Comparison of ENCODE assay signal across 22 cellular contexts in genomic region chr2:127231130-127231865, GRCh38. TPM values are rescaled to one million over a fixed set of nuclear protein-coding genes. Genes with fewer than 3 reads are reported as not detected.
DNase-seq lines count a peak whose midpoint lies in the region; ATAC-seq, FAIRE-seq and TF ChIP-seq lines count a peak whose summit lies in the region.
"Had no signal": no experiment of that assay in that cellular context is flagged by ENCODE, and none has a peak within 500 bp of the region (broad histone marks: within the 10 kb centered on the region; RNA-seq: fewer than 3 reads in every experiment).

No MANE protein-coding gene starts in this region.

- POLR2A ChIA-PET in HepG2 (lab: Yijun Ruan, JAX): interaction anchor here (0.9 kb wide), 1 partner anchor 224 kb away, joined by 3 read pairs; no protein-coding TSS in a partner anchor
- POLR2A ChIA-PET in naive thymus-derived CD4-positive, alpha-beta T cell (lab: Charles Lee): no interaction called here

- peak; percentile 98 for ATAC-seq in HepG2
- ATAC-seq in naive thymus-derived CD4-positive, alpha-beta T cell: no peak
- ATAC-seq: Panc1 had no signal

- TF ChIP-seq EP300 in HepG2 (IDR thresholded peaks at IDR 0.05; ENCODE audit: low read depth in 2 of 2, low read length in 2 of 2): no peak
- no peak for TF ChIP-seq EP300 in HepG2 (CRISPR knock-in tag; IDR thresholded peaks at IDR 0.05; ENCODE audit: borderline replicate concordance)

- 10% methylated on average over 6 of the region's 6 CpGs for WGBS in HepG2 (ENCODE audit: low lambda C conversion rate)

- H3K4me3 Mint-ChIP-seq in activated T-helper 1 cell treated with anti-CD3 and anti-CD28 coated beads, Interleukin-12 subunit alpha, Interleukin-12 subunit beta, Interleukin-2, Interleukin-4 antibody, amounts not matched to agents 30 ng/mL and 10 ng/mL and 1 ng/mL, durations not matched to agents 14 hours and 24 hours and 36 hours: no peak overlapping the region
- H3K4me3 Mint-ChIP-seq in naive thymus-derived CD4-positive, alpha-beta T cell: no peak overlapping the region
- H3K4me3 Mint-ChIP-seq: CD4-positive, CD25-positive, alpha-beta regulatory T cell; H9 had no signal

- TF ChIP-seq RAD21 in HepG2 (CRISPR knock-in tag; IDR thresholded peaks at IDR 0.05): no peak

- DNase-seq in HuH-7 (ENCODE audit: low spot score): peak; percentile 42
- DNase-seq in fibroblast of mammary gland (ENCODE audit: low read depth): peak; percentile 58
- peak; percentile 70 for DNase-seq in HepG2 (ENCODE audit: low spot score)
- peak; percentile 63 for DNase-seq in stromal cell of bone marrow (ENCODE audit: low read depth)
- no peak for DNase-seq in activated T-helper 1 cell treated with anti-CD3 and anti-CD28 coated beads, Interleukin-12 subunit alpha, Interleukin-12 subunit beta, Interleukin-2, Interleukin-4 antibody, amounts not matched to agents 30 ng/mL and 10 ng/mL and 1 ng/mL, durations not matched to agents 14 hours and 24 hours and 36 hours (ENCODE audit: low spot score)
- no peak for DNase-seq in LoVo (ENCODE audit: low spot score)
- DNase-seq in naive thymus-derived CD4-positive, alpha-beta T cell: no peak
- no peak for DNase-seq in GOT3 (lab: John Stamatoyannopoulos, UW)
- DNase-seq: Caco-2; CD4-positive, CD25-positive, alpha-beta regulatory T cell; DMS153; H9; KBM-7; NCI-H1092 treated with DMSO at 0.1 percent for 48 hours; NCI-H1694; NCI-H2107; NCI-H226; NCI-H524 treated with DMSO at 0.1 percent for 48 hours had no signal

- H3K9me3 Mint-ChIP-seq in activated T-helper 1 cell treated with anti-CD3 and anti-CD28 coated beads, Interleukin-12 subunit alpha, Interleukin-12 subunit beta, Interleukin-2, Interleukin-4 antibody, amounts not matched to agents 30 ng/mL and 10 ng/mL and 1 ng/mL, durations not matched to agents 14 hours and 24 hours and 36 hours: peaks cover 3% of the 10 kb centered on the region
- H3K9me3 Mint-ChIP-seq in naive thymus-derived CD4-positive, alpha-beta T cell: peaks cover 0 to 16% (median 5%) of the 10 kb centered on the region in 11 donors

- H3K36me3 ChIP-seq in HepG2 (replicated peaks in 1 of 2; ENCODE audit: control insufficient read depth in 1 of 2, insufficient read depth in 2 of 2, low read length in 2 of 2): no peaks in the 10 kb centered on the region
- H3K36me3 ChIP-seq in naive thymus-derived CD4-positive, alpha-beta T cell (ENCODE audit: control insufficient read depth in 2 of 3, insufficient read depth in 3 of 3, low read length in 3 of 3): no peaks in the 10 kb centered on the region

- H3K27me3 ChIP-seq in HepG2 (ENCODE audit: control insufficient read depth in 1 of 2, insufficient read depth in 2 of 2, low read length in 2 of 2): peaks cover 0 to 4% of the 10 kb centered on the region in 2 experiments; a peak in 3 of 5 replicates
- H3K27me3 ChIP-seq in naive thymus-derived CD4-positive, alpha-beta T cell (ENCODE audit: control insufficient read depth in 2 of 2, insufficient read depth in 2 of 2, low read length in 2 of 2): no peaks in the 10 kb centered on the region

- no peak overlapping the region for H2AFZ ChIP-seq in HepG2 (ENCODE audit: low read length)

- intact Hi-C loops in HepG2 (cut with micrococcal nuclease; ENCODE audit: unreplicated experiment): loop anchor here (5.0 kb wide), 1 partner anchor 1296 kb away; no protein-coding TSS in a partner anchor
- intact Hi-C loops in activated T-helper 1 cell treated with anti-CD3 and anti-CD28 coated beads, Interleukin-12 subunit alpha, Interleukin-12 subunit beta, Interleukin-2, Interleukin-4 antibody, amounts not matched to agents 30 ng/mL and 10 ng/mL and 1 ng/mL, durations not matched to agents 14 hours and 24 hours and 36 hours (cut with micrococcal nuclease): no loop called here
- intact Hi-C loops in naive thymus-derived CD4-positive, alpha-beta T cell (cut with micrococcal nuclease): no loop called here

- H3K27ac Mint-ChIP-seq in activated T-helper 1 cell treated with anti-CD3 and anti-CD28 coated beads, Interleukin-12 subunit alpha, Interleukin-12 subunit beta, Interleukin-2, Interleukin-4 antibody, amounts not matched to agents 30 ng/mL and 10 ng/mL and 1 ng/mL, durations not matched to agents 14 hours and 24 hours and 36 hours: no peak overlapping the region
- H3K27ac Mint-ChIP-seq in naive thymus-derived CD4-positive, alpha-beta T cell: no peak overlapping the region
- H3K27ac Mint-ChIP-seq: H9 had no signal

- peaks cover 4% of the 10 kb centered on the region for H3K4me1 Mint-ChIP-seq in activated T-helper 1 cell treated with anti-CD3 and anti-CD28 coated beads, Interleukin-12 subunit alpha, Interleukin-12 subunit beta, Interleukin-2, Interleukin-4 antibody, amounts not matched to agents 30 ng/mL and 10 ng/mL and 1 ng/mL, durations not matched to agents 14 hours and 24 hours and 36 hours (ENCODE audit: low read depth)
- no peaks in the 10 kb centered on the region for H3K4me1 Mint-ChIP-seq in naive thymus-derived CD4-positive, alpha-beta T cell
- H3K4me1 Mint-ChIP-seq: CD4-positive, CD25-positive, alpha-beta regulatory T cell had no signal

- peak; percentile 94 for FAIRE-seq in HepG2 (lab: Jason Lieb, UNC)
- FAIRE-seq: HTR-8/SVneo had no signal

- H3K79me2 ChIP-seq in HepG2 (ENCODE audit: insufficient read depth, low read length): no peaks in the 10 kb centered on the region

- H3K4me1 ChIP-seq in HepG2 (ENCODE audit: insufficient read depth, low read length): peaks cover 22% of the 10 kb centered on the region
- no peaks in the 10 kb centered on the region for H3K4me1 ChIP-seq in naive thymus-derived CD4-positive, alpha-beta T cell (ENCODE audit: control insufficient read depth in 2 of 2, insufficient read depth in 2 of 2, low read length in 2 of 2)
- H3K4me1 ChIP-seq: Caco-2 had no signal

- no peak overlapping the region for H3K4me3 ChIP-seq in fibroblast of mammary gland (ENCODE audit: control insufficient read depth, low read depth, low read length)
- no peak overlapping the region for H3K4me3 ChIP-seq in HepG2 (replicated peaks in 1 of 3; ENCODE audit: insufficient read depth in 1 of 3, low read depth in 2 of 3, low read length in 3 of 3)
- H3K4me3 ChIP-seq in naive thymus-derived CD4-positive, alpha-beta T cell (ENCODE audit: low read length): no peak overlapping the region

- H3K36me3 Mint-ChIP-seq in activated T-helper 1 cell treated with anti-CD3 and anti-CD28 coated beads, Interleukin-12 subunit alpha, Interleukin-12 subunit beta, Interleukin-2, Interleukin-4 antibody, amounts not matched to agents 30 ng/mL and 10 ng/mL and 1 ng/mL, durations not matched to agents 14 hours and 24 hours and 36 hours (ENCODE audit: low read depth): no peaks in the 10 kb centered on the region
- peaks cover 0 to 29% (median 8%) of the 10 kb centered on the region in 5 donors for H3K36me3 Mint-ChIP-seq in naive thymus-derived CD4-positive, alpha-beta T cell

- H3K9ac ChIP-seq in HepG2 (ENCODE audit: insufficient read depth, low read depth, low read length): no peak overlapping the region

- no TSS peak for BruUV-seq in HepG2 (replicated peaks; lab: Mats Ljungman, UMichigan)

- no peak overlapping the region for H3K4me2 ChIP-seq in HepG2 (ENCODE audit: low read depth, low read length)

- CTCF ChIA-PET in HepG2 (lab: Yijun Ruan, JAX; ENCODE audit: low intra/inter-chr PET ratio, low total read pairs): no interaction called here
- CTCF ChIA-PET in naive thymus-derived CD4-positive, alpha-beta T cell (lab: Charles Lee): no interaction called here

- no peak for TF ChIP-seq CTCF in fibroblast of mammary gland (conservative IDR thresholded peaks at IDR 0.05; ENCODE audit: control insufficient read depth, insufficient read depth, low read depth, low read length)
- TF ChIP-seq CTCF in HepG2 (CRISPR knock-in tag; IDR thresholded peaks at IDR 0.05): no peak

- TF ChIP-seq POLR2A in HepG2 (IDR thresholded peaks at IDR 0.05; ENCODE audit: insufficient read depth in 1 of 2, low read depth in 2 of 2, low read length in 2 of 2): no peak

- peaks cover 5% of the 10 kb centered on the region; the same call in 1 of the 2 replicates for H3K9me3 ChIP-seq in HepG2 (ENCODE audit: low read length)
- no peaks in the 10 kb centered on the region for H3K9me3 ChIP-seq in naive thymus-derived CD4-positive, alpha-beta T cell (ENCODE audit: control insufficient read depth in 2 of 3, low read length in 3 of 3)
- H3K9me3 ChIP-seq: Caco-2 had no signal

- in situ Hi-C loops in HepG2 (cut with HindIII; ENCODE audit: extremely low pct_ligation_motif_present, low pct_unique_long_range_greater_than_20kb): no loop called here

- no peaks in the 10 kb centered on the region for H4K20me1 ChIP-seq in HepG2 (ENCODE audit: insufficient read depth, low read length)

- peaks cover 4% of the 10 kb centered on the region for H3K27me3 Mint-ChIP-seq in activated T-helper 1 cell treated with anti-CD3 and anti-CD28 coated beads, Interleukin-12 subunit alpha, Interleukin-12 subunit beta, Interleukin-2, Interleukin-4 antibody, amounts not matched to agents 30 ng/mL and 10 ng/mL and 1 ng/mL, durations not matched to agents 14 hours and 24 hours and 36 hours (ENCODE audit: insufficient read depth)
- peaks cover 4 to 18% (median 14%) of the 10 kb centered on the region in 5 donors for H3K27me3 Mint-ChIP-seq in naive thymus-derived CD4-positive, alpha-beta T cell

- no peak overlapping the region for H3K27ac ChIP-seq in HepG2 (ENCODE audit: extremely low read length, insufficient read depth, low read length)
- no peak overlapping the region for H3K27ac ChIP-seq in naive thymus-derived CD4-positive, alpha-beta T cell (ENCODE audit: low read depth, low read length)
- H3K27ac ChIP-seq: HL-60 had no signal

RNA-seq across cellular contexts. Expression of gene CYP27C1, which starts 11.2 kb away (rescaled TPM):
- total RNA-seq in HepG2 (2016; rRNA removed; fragmentation: Illumina TruSeq; extraction: Trizol): not detected in 2 replicates
- total RNA-seq in HepG2 (2016; cell fraction: cytosol; rRNA removed; fragmentation: Illumina TruSeq; extraction: Trizol; ENCODE audit: low read depth): not detected in 2 replicates
- not detected in 2 replicates for total RNA-seq in HepG2 (2016; cell fraction: insoluble cytoplasmic fraction; rRNA removed; fragmentation: Illumina TruSeq; extraction: Trizol)
- total RNA-seq in HepG2 (2016; cell fraction: membrane; rRNA removed; fragmentation: Illumina TruSeq; extraction: Trizol): not detected in 2 replicates
- total RNA-seq in HepG2 (2016; cell fraction: nucleus; rRNA removed; fragmentation: Illumina TruSeq; extraction: Trizol): not detected in 2 replicates
- polyA plus RNA-seq in HepG2 (2011; rRNA removed): not detected in 2 replicates
- polyA plus RNA-seq in HepG2 (2011; cell fraction: cytosol; rRNA removed): not detected in 2 replicates
- not detected in 2 replicates for polyA plus RNA-seq in HepG2 (2011; cell fraction: nucleus; rRNA removed)
- not detected in 2 replicates for polyA plus RNA-seq in HepG2 (2012)
- not detected in 2 replicates for polyA plus RNA-seq in HepG2 (2016; cell fraction: cytosol; fragmentation: Illumina TruSeq; extraction: Trizol; ENCODE audit: low read depth)
- not detected in 2 replicates for polyA plus RNA-seq in HepG2 (2016; cell fraction: insoluble cytoplasmic fraction; fragmentation: Illumina TruSeq; extraction: Trizol; ENCODE audit: low read depth)
- not detected in 2 replicates for polyA plus RNA-seq in HepG2 (2016; cell fraction: membrane; fragmentation: Illumina TruSeq; extraction: Trizol; ENCODE audit: low read depth)
- polyA plus RNA-seq in HepG2 (2016; cell fraction: nucleus; fragmentation: Illumina TruSeq; extraction: Trizol; ENCODE audit: insufficient read depth, low read depth): not detected in 2 replicates
- not detected in 2 replicates for polyA minus RNA-seq in HepG2 (2011; rRNA and poly(A)+ RNA removed; ENCODE audit: low replicate concordance)
- polyA minus RNA-seq in HepG2 (2011; cell fraction: cytosol; rRNA and poly(A)+ RNA removed): not detected in 2 replicates
- polyA minus RNA-seq in HepG2 (2011; cell fraction: nucleus; rRNA and poly(A)+ RNA removed): not detected in 2 replicates
- total RNA-seq in activated T-helper 1 cell treated with anti-CD3 and anti-CD28 coated beads, Interleukin-12 subunit alpha, Interleukin-12 subunit beta, Interleukin-2, Interleukin-4 antibody, amounts not matched to agents 30 ng/mL and 10 ng/mL and 1 ng/mL, durations not matched to agents 14 hours and 24 hours and 36 hours: not detected in 2 replicates
- not detected for total RNA-seq in naive thymus-derived CD4-positive, alpha-beta T cell
- not detected for polyA plus RNA-seq in naive thymus-derived CD4-positive, alpha-beta T cell
- total RNA-seq: CD4-positive, CD25-positive, alpha-beta regulatory T cell; MCF 10A had no signal
- polyA plus RNA-seq: CD4-positive, CD25-positive, alpha-beta regulatory T cell had no signal

Comparison
In these comparisons a context has a peak if more than half of its experiments do, and no peak if none do; other contexts are left out.
1. DNase-seq: peak in HuH-7 (single experiment), fibroblast of mammary gland (single experiment), HepG2 (single experiment) and stromal cell of bone marrow (single experiment); none in activated T-helper 1 cell treated with anti-CD3 and anti-CD28 coated beads, Interleukin-12 subunit alpha, Interleukin-12 subunit beta, Interleukin-2, Interleukin-4 antibody, amounts not matched to agents 30 ng/mL and 10 ng/mL and 1 ng/mL, durations not matched to agents 14 hours and 24 hours and 36 hours (single experiment), LoVo (single experiment), naive thymus-derived CD4-positive, alpha-beta T cell (0 of 9) and GOT3 (single experiment).